In genomic region chr4:152224872-152225420, GRCh38 we compare ENCODE assay signal across 25 cellular contexts.
"Had no signal": no experiment of that assay in that cellular context is flagged by ENCODE, and none has a peak within 500 bp of the region (broad histone marks: within the 10 kb centered on the region; RNA-seq: fewer than 3 reads in every experiment).

No MANE protein-coding gene starts in this region.

- H3K27me3 Mint-ChIP-seq: activated CD4-positive, alpha-beta T cell treated with anti-CD3 and anti-CD28 coated beads for 36 hours; activated naive CD8-positive, alpha-beta T cell treated with anti-CD3 and anti-CD28 coated beads, Interleukin-2, amount 50 U/mL, for 24 hours had no signal

- H3K36me3 Mint-ChIP-seq: memory B cell; stimulated activated memory B cell treated with anti-CD40 and anti-IgM and Interleukin-4, amounts not matched to agents 10 μg/mL and 1 μg/mL and 100 μg/mL, for 72 hours had no signal

- H3K36me3 ChIP-seq: cardiac muscle cell, sigmoid colon, stomach, suprapubic skin, tibial nerve had no signal

- H3K9me3 Mint-ChIP-seq: activated naive CD8-positive, alpha-beta T cell treated with anti-CD3 and anti-CD28 coated beads, Interleukin-2, amount 50 U/mL, for 24 hours; activated T-cell treated with anti-CD3 and anti-CD28 coated beads, Interleukin-2, amount 50 U/mL, for 4 hours; memory B cell; stimulated activated memory B cell treated with anti-CD40 and anti-IgM and Interleukin-4, amounts not matched to agents 10 μg/mL and 1 μg/mL and 100 μg/mL, for 72 hours had no signal

- ATAC-seq: activated CD4-positive, alpha-beta T cell treated with anti-CD3 and anti-CD28 coated beads for 36 hours; activated naive CD8-positive, alpha-beta T cell treated with anti-CD3 and anti-CD28 coated beads, Interleukin-2, amount 50 U/mL, for 24 hours; activated T-cell treated with anti-CD3 and anti-CD28 coated beads, Interleukin-2, amount 50 U/mL, for 4 hours; body of pancreas; stimulated activated memory B cell treated with anti-CD40 and anti-IgM and Interleukin-4, amounts not matched to agents 10 μg/mL and 1 μg/mL and 100 μg/mL, for 72 hours; WTC11 had no signal

- H3K27ac ChIP-seq: body of pancreas, cardiac muscle cell, sigmoid colon, stomach, suprapubic skin, tibial nerve had no signal

- DNase-seq: activated CD4-positive, alpha-beta T cell treated with anti-CD3 and anti-CD28 coated beads for 36 hours; activated CD4-positive, alpha-beta T cell treated with anti-CD3 and anti-CD28 coated beads, Interleukin-2, amount 50 U/mL, for 4 hours; activated CD8-positive, alpha-beta memory T cell treated with anti-CD3 and anti-CD28 coated beads for 24 hours; activated CD8-positive, alpha-beta memory T cell treated with anti-CD3 and anti-CD28 coated beads, Interleukin-2, amount 50 U/mL, for 4 hours; activated effector memory CD4-positive, alpha-beta T cell treated with Interleukin-2 at 50 U/mL for 16 hours; activated naive CD4-positive, alpha-beta T cell treated with anti-CD3 and anti-CD28 coated beads, Interleukin-2, amount 50 U/mL, for 16 hours; activated naive CD8-positive, alpha-beta T cell treated with anti-CD3 and anti-CD28 coated beads, Interleukin-2, amount 50 U/mL, for 24 hours; activated T-cell treated with anti-CD3 and anti-CD28 coated beads, Interleukin-2, amount 50 U/mL, for 4 hours; body of pancreas; cortex of kidney; erythroblast; foreskin melanocyte; occipital lobe; posterior cingulate gyrus; sigmoid colon; stimulated activated CD4-positive, alpha-beta T cell treated with anti-CD3 and anti-CD28 coated beads, Interleukin-15, amount 100 ng/mL, for 24 hours; stomach; T-helper 9 cell had no signal

- H3K9me3 ChIP-seq: body of pancreas, sigmoid colon, stomach, suprapubic skin, tibial nerve had no signal

- H3K4me3 Mint-ChIP-seq: activated CD4-positive, alpha-beta T cell treated with anti-CD3 and anti-CD28 coated beads for 36 hours; activated naive CD8-positive, alpha-beta T cell treated with anti-CD3 and anti-CD28 coated beads, Interleukin-2, amount 50 U/mL, for 24 hours; activated T-cell treated with anti-CD3 and anti-CD28 coated beads, Interleukin-2, amount 50 U/mL, for 4 hours; memory B cell; stimulated activated memory B cell treated with anti-CD40 and anti-IgM and Interleukin-4, amounts not matched to agents 10 μg/mL and 1 μg/mL and 100 μg/mL, for 72 hours; WTC11 had no signal

- H3K4me3 ChIP-seq: body of pancreas, cardiac muscle cell, sigmoid colon, smooth muscle cell, stomach, suprapubic skin, tibial nerve had no signal

- H3K4me2 ChIP-seq: smooth muscle cell had no signal

- H3K4me1 ChIP-seq: body of pancreas, sigmoid colon, stomach, suprapubic skin, tibial nerve had no signal

- H3K27me3 ChIP-seq: body of pancreas, cardiac muscle cell, sigmoid colon, stomach, suprapubic skin, tibial nerve had no signal

- H3K4me1 Mint-ChIP-seq: memory B cell; stimulated activated memory B cell treated with anti-CD40 and anti-IgM and Interleukin-4, amounts not matched to agents 10 μg/mL and 1 μg/mL and 100 μg/mL, for 72 hours had no signal

- H3K27ac Mint-ChIP-seq: activated CD4-positive, alpha-beta T cell treated with anti-CD3 and anti-CD28 coated beads for 36 hours; activated naive CD8-positive, alpha-beta T cell treated with anti-CD3 and anti-CD28 coated beads, Interleukin-2, amount 50 U/mL, for 24 hours; memory B cell; stimulated activated memory B cell treated with anti-CD40 and anti-IgM and Interleukin-4, amounts not matched to agents 10 μg/mL and 1 μg/mL and 100 μg/mL, for 72 hours; WTC11 had no signal
